8 cellular contexts compared by ENCODE assay signal in the genomic region with DNA sequence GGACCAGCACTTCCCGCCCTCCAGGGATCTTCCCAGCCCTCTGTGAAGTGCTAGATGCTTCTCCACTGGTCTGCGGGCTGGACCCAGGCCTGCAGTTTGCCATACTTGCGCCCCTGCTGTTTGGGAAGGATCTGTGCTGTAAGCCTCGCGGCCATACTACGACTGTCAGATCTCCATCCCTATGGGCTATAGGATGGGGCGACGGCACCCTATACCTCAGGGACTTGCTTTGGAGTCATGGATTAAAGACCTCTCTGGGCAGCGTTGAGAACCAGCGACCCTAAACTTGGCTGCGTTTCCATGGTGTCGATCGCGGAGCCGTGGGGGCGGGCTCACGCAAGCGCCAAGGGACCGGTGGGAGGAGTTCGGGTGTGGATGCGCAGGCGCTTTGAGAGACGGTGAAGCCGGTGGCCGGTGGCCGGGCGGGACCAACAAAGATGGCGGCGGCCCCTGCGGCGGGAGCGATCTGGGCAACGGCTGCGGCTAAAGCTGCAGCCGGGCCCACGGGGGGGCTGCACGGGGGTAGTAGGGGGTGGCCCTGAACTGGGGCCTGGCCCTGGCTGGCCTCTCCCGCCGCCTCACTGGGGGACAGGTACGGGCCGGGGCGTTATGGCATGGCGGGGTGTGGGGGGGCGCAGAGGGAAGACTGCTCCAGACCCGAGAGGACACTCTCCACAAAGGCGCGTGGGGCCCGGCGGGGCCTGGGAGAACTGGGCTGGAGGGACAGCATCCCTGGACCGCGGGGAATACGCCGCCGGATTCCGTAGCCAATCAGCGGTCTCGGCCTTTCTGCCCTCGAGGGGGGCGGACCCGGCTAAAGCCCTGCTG. TPM values are rescaled to one million over a fixed set of nuclear protein-coding genes. Genes with fewer than 3 reads are reported as not detected.
DNase-seq lines count a peak whose midpoint lies in the region; ATAC-seq and TF ChIP-seq lines count a peak whose summit lies in the region.

A gene with protein sequence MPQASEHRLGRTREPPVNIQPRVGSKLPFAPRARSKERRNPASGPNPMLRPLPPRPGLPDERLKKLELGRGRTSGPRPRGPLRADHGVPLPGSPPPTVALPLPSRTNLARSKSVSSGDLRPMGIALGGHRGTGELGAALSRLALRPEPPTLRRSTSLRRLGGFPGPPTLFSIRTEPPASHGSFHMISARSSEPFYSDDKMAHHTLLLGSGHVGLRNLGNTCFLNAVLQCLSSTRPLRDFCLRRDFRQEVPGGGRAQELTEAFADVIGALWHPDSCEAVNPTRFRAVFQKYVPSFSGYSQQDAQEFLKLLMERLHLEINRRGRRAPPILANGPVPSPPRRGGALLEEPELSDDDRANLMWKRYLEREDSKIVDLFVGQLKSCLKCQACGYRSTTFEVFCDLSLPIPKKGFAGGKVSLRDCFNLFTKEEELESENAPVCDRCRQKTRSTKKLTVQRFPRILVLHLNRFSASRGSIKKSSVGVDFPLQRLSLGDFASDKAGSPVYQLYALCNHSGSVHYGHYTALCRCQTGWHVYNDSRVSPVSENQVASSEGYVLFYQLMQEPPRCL (plus strand): TSS at position 414 of the 828 bp plus-strand sequence. CDS start 1,141 bp downstream, outside the sequence.

- peak; percentile 81 for DNase-seq in A172 (ENCODE audit: low spot score)
- peak; percentile 87 for DNase-seq in NCI-H2171 (lab: John Stamatoyannopoulos, UW)
- peak; percentile 90 for DNase-seq in UCSD-AML1 (lab: John Stamatoyannopoulos, UW; ENCODE audit: unreplicated experiment)
- peak; percentile 56 for DNase-seq in skeletal muscle cell (ENCODE audit: low read depth)

- peaks cover 22% of the 10 kb centered on the region for H3K36me3 Mint-ChIP-seq in brain

- peak within 1 kb of the TSS; percentile 75 for H3K4me3 ChIP-seq in iPS-11a (ENCODE audit: low read depth, low read length)
- H3K4me3 ChIP-seq in skeletal muscle cell (ENCODE audit: low read depth, low read length): peak within 1 kb of the TSS; percentile 75

- H3K4me1 Mint-ChIP-seq in brain: peaks cover 58% of the 10 kb centered on the region

- H3K27me3 Mint-ChIP-seq in brain: peaks cover 9% of the 10 kb centered on the region

- H3K9me3 Mint-ChIP-seq in brain: peaks cover 0 to 2% (median 0%) of the 10 kb centered on the region in 5 experiments

- TF ChIP-seq CTCF in brain (conservative IDR thresholded peaks at IDR 0.05): peak in 1 of 2 experiments; percentile 37

- ATAC-seq in GM18858 (IDR thresholded peaks at IDR 0.05; ENCODE audit: unreplicated experiment) (peak; percentile 68), HG03095 (IDR thresholded peaks at IDR 0.05; ENCODE audit: unreplicated experiment) (peak; percentile 67)

- peak within 1 kb of the TSS; percentile 94 to 98 (median 97) for H3K27ac Mint-ChIP-seq in brain

- H3K4me3 Mint-ChIP-seq in brain: peak within 1 kb of the TSS; percentile 90 to 93 (median 92)

RNA-seq across cellular contexts. Expression of the gene that starts here (rescaled TPM):
- total RNA-seq in A172 (2014; rRNA removed; shearing (Covaris generic)): 5.2 and 5.7 TPM in 2 replicates
- polyA plus RNA-seq in brain (ENCODE audit: insufficient read depth, low read depth, low replicate concordance): 46.7 TPM

Comparison
In these comparisons a context has a peak if more than half of its experiments do, and no peak if none do; other contexts are left out.
1. Peak in every context shown above with its lines: DNase-seq, ATAC-seq and H3K4me3 ChIP-seq.